1 cellular context compared by ENCODE assay signal in the genomic region with DNA sequence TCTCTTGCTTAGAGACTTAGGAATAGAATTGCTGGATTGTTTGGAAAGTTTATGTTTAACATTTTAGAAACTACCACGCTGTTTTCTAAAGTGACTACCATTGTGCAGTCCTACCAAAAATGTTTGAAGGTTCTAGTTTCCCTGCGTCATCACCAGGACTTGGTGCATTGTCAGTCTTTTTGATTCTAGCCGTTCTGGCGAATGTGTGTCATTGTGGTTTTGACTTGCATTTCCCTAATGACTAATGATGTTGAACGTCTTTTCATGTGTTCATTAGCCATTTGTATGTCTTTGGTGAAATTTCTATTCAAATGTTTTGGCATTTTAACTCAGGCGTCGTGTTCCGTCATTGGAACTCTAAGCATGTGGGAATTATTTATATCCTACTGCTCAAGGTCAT.
TF ChIP-seq lines count a peak whose summit lies in the region.

No MANE protein-coding gene starts in this region.

TF ChIP-seq in IMR-90, 13 proteins besides CTCF, POLR2A, EP300 and RAD21 (continued from another document):
- no peak for TF ChIP-seq MAZ (IDR thresholded peaks at IDR 0.05; ENCODE audit: borderline replicate concordance, low read depth, low read length)
- TF ChIP-seq, protein P1, sequence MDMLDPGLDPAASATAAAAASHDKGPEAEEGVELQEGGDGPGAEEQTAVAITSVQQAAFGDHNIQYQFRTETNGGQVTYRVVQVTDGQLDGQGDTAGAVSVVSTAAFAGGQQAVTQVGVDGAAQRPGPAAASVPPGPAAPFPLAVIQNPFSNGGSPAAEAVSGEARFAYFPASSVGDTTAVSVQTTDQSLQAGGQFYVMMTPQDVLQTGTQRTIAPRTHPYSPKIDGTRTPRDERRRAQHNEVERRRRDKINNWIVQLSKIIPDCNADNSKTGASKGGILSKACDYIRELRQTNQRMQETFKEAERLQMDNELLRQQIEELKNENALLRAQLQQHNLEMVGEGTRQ (IDR thresholded peaks at IDR 0.05; ENCODE audit: low read depth, low read length): no peak
- no peak for TF ChIP-seq MAFK (IDR thresholded peaks at IDR 0.05; ENCODE audit: low read depth, low read length)
